In the genomic region with DNA sequence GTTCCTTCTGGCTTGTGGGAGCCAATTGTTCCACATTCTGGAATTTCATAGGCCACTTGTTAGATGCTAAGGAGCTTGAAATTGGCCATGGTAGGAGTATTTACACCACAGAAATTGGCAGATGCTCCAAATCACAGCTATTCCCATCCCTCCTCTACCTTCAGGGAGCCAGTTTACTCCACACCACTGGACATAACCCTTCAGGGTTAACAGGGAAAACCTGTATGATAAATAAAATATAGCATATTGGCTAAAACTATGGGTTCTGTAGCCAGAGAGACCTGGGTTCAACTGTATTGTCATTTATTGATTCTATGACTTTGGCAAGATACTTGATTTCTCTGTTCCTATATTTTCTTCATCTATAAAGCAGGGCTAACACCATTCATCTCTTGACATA, we compare ENCODE assay signal across 27 cellular contexts.
"Had no signal": no experiment of that assay in that cellular context is flagged by ENCODE, and none has a peak within 500 bp of the region (broad histone marks: within the 10 kb centered on the region; RNA-seq: fewer than 3 reads in every experiment).

No MANE protein-coding gene starts in this region.

- ATAC-seq: effector memory CD8-positive, alpha-beta T cell; esophagus mucosa; foreskin keratinocyte; gastrocnemius medialis; gastroesophageal sphincter; heart left ventricle; heart right ventricle had no signal

- H3K27me3 ChIP-seq: colonic mucosa, dorsolateral prefrontal cortex, esophagus muscularis mucosa, esophagus squamous epithelium, gastrocnemius medialis, gastroesophageal sphincter, heart left ventricle, heart right ventricle, hepatocyte had no signal

- H3K9me3 ChIP-seq: colonic mucosa, esophagus muscularis mucosa, esophagus squamous epithelium, gastrocnemius medialis, gastroesophageal sphincter had no signal

- H3K4me3 ChIP-seq: colonic mucosa, coronary artery, dorsolateral prefrontal cortex, esophagus muscularis mucosa, esophagus squamous epithelium, gastrocnemius medialis, gastroesophageal sphincter, heart left ventricle, heart right ventricle, hepatocyte had no signal

- DNase-seq: colonic mucosa; dermis blood vessel endothelial cell; dorsolateral prefrontal cortex; effector CD4-positive, alpha-beta T cell; effector CD8-positive, alpha-beta T cell; effector memory CD4-positive, alpha-beta T cell; effector memory CD8-positive, alpha-beta T cell; endodermal cell; esophagus squamous epithelium; foreskin fibroblast; foreskin keratinocyte; foreskin melanocyte; gastrocnemius medialis; glutamatergic neuron; heart left ventricle; heart right ventricle had no signal

- H3K27ac Mint-ChIP-seq: dendritic cell treated with granulocyte-macrophage colony-stimulating factor and Interleukin-4, amounts not matched to agents 40 ng/mL and 50 ng/mL, for 4 days; effector memory CD8-positive, alpha-beta T cell; endodermal cell had no signal

- H3K4me1 ChIP-seq: colonic mucosa, foreskin keratinocyte had no signal

- H3K36me3 ChIP-seq: colonic mucosa, esophagus muscularis mucosa, esophagus squamous epithelium, gastrocnemius medialis, gastroesophageal sphincter, heart left ventricle, heart right ventricle had no signal

- H3K4me2 ChIP-seq: hepatocyte had no signal

- H3K79me2 ChIP-seq: hepatocyte had no signal

- H2AFZ ChIP-seq: hepatocyte had no signal

- H3K27ac ChIP-seq: colonic mucosa, coronary artery, epithelial cell of prostate, esophagus muscularis mucosa, esophagus squamous epithelium, foreskin keratinocyte, gastrocnemius medialis, gastroesophageal sphincter, heart left ventricle, heart right ventricle, hepatocyte had no signal

- H3K4me3 Mint-ChIP-seq: dendritic cell treated with granulocyte-macrophage colony-stimulating factor and Interleukin-4, amounts not matched to agents 40 ng/mL and 50 ng/mL, for 4 days; effector memory CD8-positive, alpha-beta T cell; endodermal cell had no signal

- FAIRE-seq: colon, endometrium, endothelial cell of umbilical vein, frontal cortex had no signal

- H3K9me3 Mint-ChIP-seq: dendritic cell treated with granulocyte-macrophage colony-stimulating factor and Interleukin-4, amounts not matched to agents 40 ng/mL and 50 ng/mL, for 4 days; effector memory CD8-positive, alpha-beta T cell had no signal
